Comparison of ENCODE assay signal across 1 cellular context in genomic region chr1:206898909-206899431, GRCh38.
TF ChIP-seq lines count a peak whose summit lies in the region.

No MANE protein-coding gene starts in this region.

TF ChIP-seq in HCT116, 20 proteins besides CTCF, POLR2A, EP300 and RAD21:
- TF ChIP-seq ZNF274 (IDR thresholded peaks at IDR 0.05; ENCODE audit: low read depth, low read length) = no peak
- TF ChIP-seq ATF3 (IDR thresholded peaks at IDR 0.05) = no peak
- TF ChIP-seq FOSL1 (IDR thresholded peaks at IDR 0.05; ENCODE audit: low read depth) = no peak
- TF ChIP-seq EGR1 (IDR thresholded peaks at IDR 0.05; ENCODE audit: low read depth) = no peak
- no peak for TF ChIP-seq REST (IDR thresholded peaks at IDR 0.05; ENCODE audit: low read depth)
- TF ChIP-seq CBX3 (IDR thresholded peaks at IDR 0.05; ENCODE audit: low read depth) = no peak
- no peak for TF ChIP-seq TCF7L2 (IDR thresholded peaks at IDR 0.05; ENCODE audit: borderline replicate concordance, extremely low read depth, insufficient read depth, insufficient read length)
- no peak for TF ChIP-seq EZH2 (IDR thresholded peaks at IDR 0.05)
- no peak for TF ChIP-seq POLR2AphosphoS5 (IDR thresholded peaks at IDR 0.05; ENCODE audit: low read depth, low read length)
- no peak for TF ChIP-seq SRF (IDR thresholded peaks at IDR 0.05; ENCODE audit: low read depth)
- TF ChIP-seq EZH2phosphoT487 (IDR thresholded peaks at IDR 0.05; ENCODE audit: borderline replicate concordance) = no peak
- no peak for TF ChIP-seq CEBPB (IDR thresholded peaks at IDR 0.05; ENCODE audit: low read depth)
- no peak for TF ChIP-seq JUND (IDR thresholded peaks at IDR 0.05)
- no peak for TF ChIP-seq MAX (IDR thresholded peaks at IDR 0.05)
- no peak for TF ChIP-seq ZBTB33 (IDR thresholded peaks at IDR 0.05; ENCODE audit: extremely low read depth, insufficient replicate concordance, low read length)
TF ChIP-seq in HCT116: peak in this region for 0.
